8 cellular contexts compared by ENCODE assay signal in the genomic region with DNA sequence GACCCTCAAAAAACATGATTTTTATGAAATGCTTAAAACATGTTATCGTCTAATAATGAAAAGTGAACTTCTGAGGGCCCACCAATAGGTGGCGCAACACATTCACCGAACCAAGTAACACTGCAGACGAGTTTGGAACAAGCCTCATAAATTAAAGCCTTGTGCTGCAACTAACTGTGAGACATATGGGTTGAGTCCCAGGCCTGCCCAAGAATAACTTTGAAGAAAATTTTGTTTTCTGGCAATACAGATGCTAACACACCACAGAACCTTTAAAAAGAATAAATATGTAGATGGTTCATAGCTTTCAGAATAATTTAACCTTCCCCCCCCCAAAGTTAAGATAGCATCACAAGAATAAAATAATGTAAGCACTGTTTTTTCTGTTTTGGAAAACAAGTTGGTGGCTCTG.
DNase-seq lines count a peak whose midpoint lies in the region; ATAC-seq, FAIRE-seq and TF ChIP-seq lines count a peak whose summit lies in the region.

No MANE protein-coding gene starts in this region.

- peak; percentile 57 for ATAC-seq in HG02759 (IDR thresholded peaks at IDR 0.05; ENCODE audit: unreplicated experiment)
- peak; percentile 55 for ATAC-seq in mucosa of descending colon
- no peak for ATAC-seq in HG03135 (IDR thresholded peaks at IDR 0.05; ENCODE audit: unreplicated experiment)

- TF ChIP-seq CTCF in D721Med (IDR thresholded peaks at IDR 0.05; ENCODE audit: insufficient read depth, missing control alignments) = peak; percentile 88
- peak; percentile 67 for TF ChIP-seq CTCF in mucosa of descending colon (IDR thresholded peaks at IDR 0.05)

- H3K4me3 ChIP-seq in mucosa of descending colon = no peak overlapping the region

- H3K9me3 ChIP-seq in mucosa of descending colon = no peaks in the 10 kb centered on the region

- intact Hi-C loops in mucosa of descending colon (cut with DNase I, micrococcal nuclease) = loop anchor here in 1 of 2 donors (10.0 kb wide), 1 partner anchor 1492 kb away; no protein-coding TSS in a partner anchor

- no peaks in the 10 kb centered on the region for H3K4me1 ChIP-seq in mucosa of descending colon (ENCODE audit: low read depth)

- no peak for DNase-seq in D721Med (ENCODE audit: insufficient read length, low spot score)
- peak; percentile 34 for DNase-seq in NCI-H524 treated with DMSO at 0.1 percent for 48 hours (lab: John Stamatoyannopoulos, UW)
- DNase-seq in activated CD4-positive, alpha-beta T cell treated with anti-CD3 and anti-CD28 coated beads, Interleukin-2, amount 50 U/mL, for 48 hours = peak; percentile 52 to 62
- peak; percentile 29 for DNase-seq in effector CD8-positive, alpha-beta T cell (lab: John Stamatoyannopoulos, UW)
- peak in 2 of 3 donors; percentile 26 to 53 for DNase-seq in mucosa of descending colon
- peak; percentile 7 to 27 for DNase-seq in stimulated activated CD8-positive, alpha-beta memory T cell treated with anti-CD3 and anti-CD28 coated beads, Interleukin-7, amount 100 ng/mL, for 1 hour (ENCODE audit: low read depth in 2 of 2)

- no peaks in the 10 kb centered on the region for H3K36me3 ChIP-seq in mucosa of descending colon (ENCODE audit: low read depth)

- FAIRE-seq in D721Med (lab: Jason Lieb, UNC) = peak; percentile 29
